In genomic region chr14:77641207-77641533, GRCh38 we compare ENCODE assay signal across 1 cellular context.
TF ChIP-seq lines count a peak whose summit lies in the region.

No MANE protein-coding gene starts in this region.

TF ChIP-seq in GM23338, 12 proteins besides CTCF, POLR2A, EP300 and RAD21 (continued from another document):
- TF ChIP-seq CREB1 (CRISPR knock-in tag; IDR thresholded peaks at IDR 0.05; ENCODE audit: low read depth) (no peak), ETS1 (IDR thresholded peaks at IDR 0.05) (no peak), ZNF114 (CRISPR knock-in tag; IDR thresholded peaks at IDR 0.05) (no peak), STAT1 (IDR thresholded peaks at IDR 0.05; ENCODE audit: unreplicated experiment) (no peak), ZNF331 (CRISPR knock-in tag; IDR thresholded peaks at IDR 0.05; ENCODE audit: low read depth) (no peak), POLR2AphosphoS5 (IDR thresholded peaks at IDR 0.05; ENCODE audit: low read depth) (no peak), NANOG (IDR thresholded peaks at IDR 0.05; ENCODE audit: borderline replicate concordance) (no peak), EZH2 (IDR thresholded peaks at IDR 0.05; ENCODE audit: low read depth, unreplicated experiment) (no peak)
